In genomic region chr3:23202921-23203650, GRCh38 we compare ENCODE assay signal across 8 cellular contexts. TPM values are rescaled to one million over a fixed set of nuclear protein-coding genes. Genes with fewer than 3 reads are reported as not detected.
DNase-seq lines count a peak whose midpoint lies in the region; ATAC-seq and TF ChIP-seq lines count a peak whose summit lies in the region.

Gene UBE2E2, plus strand, starts transcription at chr3:23203327.

- CTCF ChIA-PET in OCI-LY7 (lab: Charles Lee; ENCODE audit: unreplicated experiment) = interaction anchor here (1.0 kb wide), 1 partner anchor 16 kb away, joined by 3 read pairs; no protein-coding TSS in a partner anchor

- H3K9me2 ChIP-seq in OCI-LY7 (ENCODE audit: insufficient read depth, low read length) (no peaks in the 10 kb centered on the region), neural cell (ENCODE audit: insufficient read depth, low read length) (no peaks in the 10 kb centered on the region)

- no peak for TF ChIP-seq EP300 in neural cell (conservative IDR thresholded peaks at IDR 0.05; ENCODE audit: poor library complexity, severe bottlenecking)

- H3K27me3 Mint-ChIP-seq in CD14-positive monocyte (ENCODE audit: low read depth in 3 of 3) = peaks cover 5 to 11% (median 7%) of the 10 kb centered on the region in 3 donors

- peaks cover 29% of the 10 kb centered on the region for H3K4me1 ChIP-seq in OCI-LY7 (ENCODE audit: insufficient read depth, low read length, poor library complexity, severe bottlenecking)
- peaks cover 10% of the 10 kb centered on the region for H3K4me1 ChIP-seq in foreskin keratinocyte

- H3K4me3 ChIP-seq in OCI-LY7 (ENCODE audit: low read depth, low read length, poor library complexity, severe bottlenecking) (peak within 1 kb of the TSS; percentile 99), neural cell (ENCODE audit: low read length) (peak within 1 kb of the TSS; percentile 84)

- H3K79me2 ChIP-seq in OCI-LY7 (ENCODE audit: insufficient read depth, low read depth, low read length) = peaks cover 46% of the 10 kb centered on the region
- no peaks in the 10 kb centered on the region for H3K79me2 ChIP-seq in neural cell (replicated peaks; ENCODE audit: insufficient read depth, low read length)

- DNase-seq in CD14-positive monocyte (ENCODE audit: low spot score) = peak; percentile 69
- peak; percentile 88 for DNase-seq in OCI-LY7 (ENCODE audit: low spot score)
- DNase-seq in activated naive CD4-positive, alpha-beta T cell treated with Interleukin-2 at 50 U/mL for 16 hours = peak; percentile 30
- DNase-seq in foreskin keratinocyte = peak in 1 of 2 donors; percentile 11

- intact Hi-C loops in CD14-positive monocyte (cut with micrococcal nuclease) (loop anchor here in 1 of 2 donors (10.0 kb wide), 1 partner anchor 742 kb away; the partner anchor contains the start of gene NR1D2), OCI-LY7 (cut with micrococcal nuclease; ENCODE audit: unreplicated experiment) (loop anchor here (2.0 to 10.0 kb wide), 6 partner anchors 142 to 744 kb away; partner anchors contain the start of genes NR1D2 and UBE2E1)

- peak; percentile 17 for TF ChIP-seq RAD21 in neural cell (conservative IDR thresholded peaks at IDR 0.05)

- POLR2A ChIA-PET in OCI-LY7 (lab: Charles Lee) = interaction anchor here (0.6 to 1.3 kb wide), 2 partner anchors 183 to 963 kb away, joined by 3 to 6 read pairs; no protein-coding TSS in a partner anchor

- peak; percentile 64 for ATAC-seq in GM19328 (IDR thresholded peaks at IDR 0.05; ENCODE audit: unreplicated experiment)
- peak; percentile 77 for ATAC-seq in HG03439 (IDR thresholded peaks at IDR 0.05; ENCODE audit: unreplicated experiment)
- peak; percentile 66 for ATAC-seq in foreskin keratinocyte

- peak within 1 kb of the TSS; percentile 86 to 96 (median 90) for H3K27ac Mint-ChIP-seq in CD14-positive monocyte

- no peaks in the 10 kb centered on the region for H3F3A ChIP-seq in neural cell (ENCODE audit: insufficient read depth, low read length, poor library complexity, severe bottlenecking)

- H3K4me3 Mint-ChIP-seq in CD14-positive monocyte = peak within 1 kb of the TSS; percentile 95 to 97

- peak within 1 kb of the TSS; percentile 89 for H3K4me2 ChIP-seq in OCI-LY7 (ENCODE audit: low read length)
- peak within 1 kb of the TSS; percentile 73 for H3K4me2 ChIP-seq in neural cell (ENCODE audit: low read length)

- H3K9me3 Mint-ChIP-seq in CD14-positive monocyte = peaks cover 0 to 3% (median 0%) of the 10 kb centered on the region in 7 donors

- peaks cover 0 to 3% of the 10 kb centered on the region in 2 donors for H3K36me3 Mint-ChIP-seq in CD14-positive monocyte

- H3K27ac ChIP-seq in OCI-LY7 (ENCODE audit: low read depth, low read length, poor library complexity, severe bottlenecking) (peak within 1 kb of the TSS; percentile 33), foreskin keratinocyte (peak within 1 kb of the TSS; percentile 71), neural cell (ENCODE audit: low read length) (no peak within 1 kb of the TSS), temporal lobe (ENCODE audit: low read depth, low read length) (peak within 1 kb of the TSS; percentile 71)

- BruUV-seq in OCI-LY7 (replicated peaks; lab: Mats Ljungman, UMichigan) = no TSS peak

- H3K4me1 Mint-ChIP-seq in CD14-positive monocyte = peaks cover 27% of the 10 kb centered on the region

- H2AFZ ChIP-seq in OCI-LY7 (ENCODE audit: low read length) = peak within 1 kb of the TSS; percentile 80
- H2AFZ ChIP-seq in neural cell (ENCODE audit: low read depth, low read length) = peak within 1 kb of the TSS; percentile 52

- H3K36me3 ChIP-seq in OCI-LY7 (ENCODE audit: insufficient read depth, low read length) = no peaks in the 10 kb centered on the region
- no peaks in the 10 kb centered on the region for H3K36me3 ChIP-seq in neural cell (ENCODE audit: insufficient read depth, low read length)

- H3K9ac ChIP-seq in neural cell (ENCODE audit: low read length) = peak within 1 kb of the TSS; percentile 70

- 0 out of 2 replicates have a peak, but pooled peaks cover 4% of the 10 kb centered on the region for H4K20me1 ChIP-seq in OCI-LY7 (ENCODE audit: insufficient read depth, low read length)
- H4K20me1 ChIP-seq in neural cell (ENCODE audit: insufficient read depth) = no peaks in the 10 kb centered on the region

- no peak for TF ChIP-seq CTCF in CD14-positive monocyte (IDR thresholded peaks at IDR 0.05)
- no peak for TF ChIP-seq CTCF in OCI-LY7 (conservative IDR thresholded peaks at IDR 0.05; ENCODE audit: low read length)
- no peak for TF ChIP-seq CTCF in foreskin keratinocyte (conservative IDR thresholded peaks at IDR 0.05)
- TF ChIP-seq CTCF in neural cell (IDR thresholded peaks at IDR 0.05; ENCODE audit: poor library complexity, severe bottlenecking) = peak; percentile 15

- H3K27me3 ChIP-seq in foreskin keratinocyte = peaks cover 49% of the 10 kb centered on the region
- peaks cover 29% of the 10 kb centered on the region for H3K27me3 ChIP-seq in neural cell (ENCODE audit: insufficient read depth, low read depth, low read length)

- H3K9me3 ChIP-seq in OCI-LY7 (ENCODE audit: low read length) (no peaks in the 10 kb centered on the region), neural cell (ENCODE audit: low read length) (no peaks in the 10 kb centered on the region)

TF ChIP-seq in neural cell, 6 proteins besides CTCF, POLR2A, EP300 and RAD21:
- TF ChIP-seq SMC3 (conservative IDR thresholded peaks at IDR 0.05; ENCODE audit: poor library complexity) (no peak), POLR2AphosphoS5 (IDR thresholded peaks at IDR 0.05) (no peak), REST (IDR thresholded peaks at IDR 0.05; ENCODE audit: borderline replicate concordance) (peak; percentile 20), EZH2 (IDR thresholded peaks at IDR 0.05; ENCODE audit: borderline replicate concordance, insufficient read depth, low read length, poor library complexity, severe bottlenecking) (no peak), TAF1 (IDR thresholded peaks at IDR 0.05; ENCODE audit: low read depth) (no peak), MXI1 (conservative IDR thresholded peaks at IDR 0.05; ENCODE audit: poor library complexity, severe bottlenecking) (peak; percentile 58)

RNA-seq across cellular contexts. Expression of gene UBE2E2, which starts in this region (rescaled TPM):
- 10 to 100 TPM; 66.3 to 78.0 TPM for polyA plus RNA-seq in CD14-positive monocyte
- 41.1 and 63.2 TPM in 2 replicates for total RNA-seq in OCI-LY7 (2014; rRNA removed; shearing (Covaris generic))
- 48.8 and 58.0 TPM in 2 replicates for total RNA-seq in OCI-LY7 (2022)
- 22.6 and 28.6 TPM in 2 replicates for total RNA-seq in foreskin keratinocyte
- 25.8 and 30.2 TPM in 2 replicates for polyA plus RNA-seq in foreskin keratinocyte
- 13.6 and 19.8 TPM in 2 replicates for polyA plus RNA-seq in neural cell
- 15.8 and 18.2 TPM in 2 replicates for polyA minus RNA-seq in neural cell
- 81.9 TPM for total RNA-seq in temporal lobe
